In the genomic region with DNA sequence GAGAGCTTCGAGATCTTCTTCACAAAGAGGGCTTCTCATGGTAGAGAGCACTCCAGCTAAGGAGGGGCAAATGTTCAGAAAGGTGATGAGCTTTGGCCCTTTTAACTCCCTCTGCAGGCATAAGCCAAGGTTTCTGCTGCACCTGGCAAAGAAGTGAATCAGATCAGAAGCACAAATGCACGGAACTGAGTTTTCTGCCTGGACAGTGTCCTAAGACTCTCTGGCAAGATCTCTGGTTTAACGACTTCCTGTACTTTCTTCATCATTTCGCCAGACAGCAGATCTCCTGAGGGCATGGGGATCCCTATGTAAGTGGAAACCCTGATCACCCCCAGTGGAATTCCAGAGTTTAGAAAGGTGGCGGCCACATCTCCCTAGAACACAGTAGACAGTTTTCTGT, we compare ENCODE assay signal across 24 cellular contexts. TPM values are rescaled to one million over a fixed set of nuclear protein-coding genes. Genes with fewer than 3 reads are reported as not detected.
DNase-seq lines count a peak whose midpoint lies in the region; ATAC-seq and TF ChIP-seq lines count a peak whose summit lies in the region.
"Had no signal": no experiment of that assay in that cellular context is flagged by ENCODE, and none has a peak within 500 bp of the region (broad histone marks: within the 10 kb centered on the region; RNA-seq: fewer than 3 reads in every experiment).

No MANE protein-coding gene starts in this region.

- DNase-seq in Caco-2, result peak in 1 of 2 experiments; percentile 53
- DNase-seq in LNCaP clone FGC (ENCODE audit: low read depth), result peak; percentile 46
- DNase-seq in body of pancreas, result no peak
- no peak for DNase-seq in nephron progenitor cell
- no peak for DNase-seq in activated naive CD4-positive, alpha-beta T cell treated with anti-CD3 and anti-CD28 coated beads, Interleukin-2, amount 10 ng/mL, durations not matched to agents 7 days and 5 days
- DNase-seq in midbrain (lab: John Stamatoyannopoulos, UW), result no peak
- no peak for DNase-seq in activated CD8-positive, alpha-beta memory T cell treated with anti-CD3 and anti-CD28 coated beads, Interleukin-2, amount 50 U/mL, for 48 hours
- DNase-seq: activated CD4-positive, alpha-beta T cell treated with anti-CD3 and anti-CD28 coated beads, Interleukin-2, amount 50 U/mL, for 48 hours; activated naive CD4-positive, alpha-beta T cell; activated T-cell treated with anti-CD3 and anti-CD28 coated beads for 4 hours; BE2C; cerebellar nuclear complex; effector CD8-positive, alpha-beta T cell; esophagus squamous epithelium; IMR-90; NCI-H187; nucleus accumbens; stimulated activated naive CD4-positive, alpha-beta T cell; tibial artery had no signal

- H3K4me1 ChIP-seq in Caco-2 (peaks cover 58% of the 10 kb centered on the region), body of pancreas (peaks cover 64% of the 10 kb centered on the region)
- H3K4me1 ChIP-seq: BE2C had no signal

- no peaks in the 10 kb centered on the region for H3K27me3 Mint-ChIP-seq in Caco-2 (ENCODE audit: insufficient read depth, unreplicated experiment)
- H3K27me3 Mint-ChIP-seq in nephron progenitor cell (ENCODE audit: low read depth, poor library complexity), result no peaks in the 10 kb centered on the region
- H3K27me3 Mint-ChIP-seq in activated naive CD4-positive, alpha-beta T cell treated with anti-CD3 and anti-CD28 coated beads, Interleukin-2, amount 10 ng/mL, durations not matched to agents 7 days and 5 days, result peaks cover 15% of the 10 kb centered on the region

- no peaks in the 10 kb centered on the region for H3K36me3 ChIP-seq in Caco-2 (ENCODE audit: control insufficient read depth, insufficient read depth, low read length)
- H3K36me3 ChIP-seq in body of pancreas (replicated peaks in 1 of 2; ENCODE audit: insufficient read depth in 1 of 2, low read depth in 2 of 2), result no peaks in the 10 kb centered on the region
- H3K36me3 ChIP-seq: ascending aorta, BE2C, esophagus squamous epithelium, tibial artery had no signal

- no peak for TF ChIP-seq CTCF in Caco-2 (IDR thresholded peaks at IDR 0.05; ENCODE audit: insufficient read depth in 1 of 2, low read depth in 1 of 2, low read length in 1 of 2, severe bottlenecking in 1 of 2, unreplicated experiment in 1 of 2)
- no peak for TF ChIP-seq CTCF in LNCaP clone FGC (IDR thresholded peaks at IDR 0.05; ENCODE audit: control insufficient read depth, extremely low read depth, insufficient read depth)
- TF ChIP-seq CTCF in body of pancreas (IDR thresholded peaks at IDR 0.05), result no peak
- TF ChIP-seq CTCF in nephron progenitor cell (IDR thresholded peaks at IDR 0.05), result no peak

- peaks cover 8% of the 10 kb centered on the region for H3K36me3 Mint-ChIP-seq in Caco-2 (ENCODE audit: insufficient read depth, unreplicated experiment)
- H3K36me3 Mint-ChIP-seq in nephron progenitor cell (ENCODE audit: low read depth), result peaks cover 6% of the 10 kb centered on the region
- H3K36me3 Mint-ChIP-seq in activated naive CD4-positive, alpha-beta T cell treated with anti-CD3 and anti-CD28 coated beads, Interleukin-2, amount 10 ng/mL, durations not matched to agents 7 days and 5 days, result peaks cover 1% of the 10 kb centered on the region

- H3K27ac ChIP-seq in body of pancreas, result peak overlapping the region; percentile 1 to 78 (median 74)
- H3K27ac ChIP-seq: esophagus squamous epithelium had no signal

- intact Hi-C loops in Caco-2 (cut with micrococcal nuclease; ENCODE audit: unreplicated experiment) (loop anchor here (1.0 kb wide), 4 partner anchors 25 to 52 kb away; no protein-coding TSS in a partner anchor), body of pancreas (cut with DNase I) (no loop called here)

- H3K4me1 Mint-ChIP-seq in Caco-2 (ENCODE audit: low read depth, unreplicated experiment), result peaks cover 57% of the 10 kb centered on the region
- peaks cover 20% of the 10 kb centered on the region for H3K4me1 Mint-ChIP-seq in nephron progenitor cell
- H3K4me1 Mint-ChIP-seq in activated naive CD4-positive, alpha-beta T cell treated with anti-CD3 and anti-CD28 coated beads, Interleukin-2, amount 10 ng/mL, durations not matched to agents 7 days and 5 days, result no peaks in the 10 kb centered on the region

- CTCF ChIA-PET in Caco-2 (lab: Charles Lee), result interaction anchor here (0.9 to 3.7 kb wide), 6 partner anchors 20 to 111 kb away, joined by 3 to 31 read pairs (median 6); no protein-coding TSS in a partner anchor
- CTCF ChIA-PET in activated naive CD4-positive, alpha-beta T cell treated with anti-CD3 and anti-CD28 coated beads, Interleukin-2, amount 10 ng/mL, durations not matched to agents 7 days and 5 days (lab: Charles Lee), result no interaction called here

- H3K9me3 Mint-ChIP-seq in Caco-2 (ENCODE audit: unreplicated experiment), result peaks cover 11% of the 10 kb centered on the region
- H3K9me3 Mint-ChIP-seq in nephron progenitor cell, result peaks cover 19% of the 10 kb centered on the region
- H3K9me3 Mint-ChIP-seq in activated naive CD4-positive, alpha-beta T cell treated with anti-CD3 and anti-CD28 coated beads, Interleukin-2, amount 10 ng/mL, durations not matched to agents 7 days and 5 days, result peaks cover 4% of the 10 kb centered on the region

- H3K4me3 Mint-ChIP-seq in Caco-2 (ENCODE audit: unreplicated experiment) (peak overlapping the region; percentile 39), nephron progenitor cell (no peak overlapping the region)
- no peak overlapping the region for H3K4me3 Mint-ChIP-seq in activated naive CD4-positive, alpha-beta T cell treated with anti-CD3 and anti-CD28 coated beads, Interleukin-2, amount 10 ng/mL, durations not matched to agents 7 days and 5 days
- H3K4me3 Mint-ChIP-seq: T-helper 1 cell treated with Interleukin-12 subunit alpha and Interleukin-12 subunit beta and Interleukin-4 antibody, amounts not matched to agents 30 μg/mL and 1 μg/mL, for 36 hours had no signal

- ATAC-seq in body of pancreas, result no peak
- ATAC-seq: HCT116 had no signal

- BruUV-seq in Caco-2 (replicated peaks; lab: Mats Ljungman, UMichigan), result TSS peak; percentile 72

- H3K27me3 ChIP-seq in Caco-2 (replicated peaks; ENCODE audit: control insufficient read depth, insufficient read depth, low read length), result no peaks in the 10 kb centered on the region
- no peaks in the 10 kb centered on the region for H3K27me3 ChIP-seq in body of pancreas
- H3K27me3 ChIP-seq: ascending aorta, esophagus squamous epithelium, tibial artery had no signal

- no peak for TF ChIP-seq POLR2A in body of pancreas (IDR thresholded peaks at IDR 0.05)

- H3K4me3 ChIP-seq in Caco-2 (ENCODE audit: low read depth, low read length) (no peak overlapping the region), LNCaP clone FGC (ENCODE audit: low read depth, low read length) (no peak overlapping the region), body of pancreas (no peak overlapping the region)
- H3K4me3 ChIP-seq: ascending aorta, esophagus squamous epithelium, tibial artery had no signal

- peak overlapping the region; percentile 86 for H3K27ac Mint-ChIP-seq in Caco-2 (ENCODE audit: unreplicated experiment)
- H3K27ac Mint-ChIP-seq in nephron progenitor cell, result peak overlapping the region; percentile 6
- no peak overlapping the region for H3K27ac Mint-ChIP-seq in activated naive CD4-positive, alpha-beta T cell treated with anti-CD3 and anti-CD28 coated beads, Interleukin-2, amount 10 ng/mL, durations not matched to agents 7 days and 5 days
- H3K27ac Mint-ChIP-seq: T-helper 1 cell treated with Interleukin-12 subunit alpha and Interleukin-12 subunit beta and Interleukin-4 antibody, amounts not matched to agents 30 μg/mL and 1 μg/mL, for 36 hours had no signal

- 46% methylated on average over 5 of the region's 5 CpGs for WGBS in body of pancreas, 2 donors

- POLR2A ChIA-PET in Caco-2 (lab: Charles Lee), result interaction anchor here (1.4 kb wide), 1 partner anchor 25 kb away, joined by 12 read pairs; no protein-coding TSS in a partner anchor

- no peaks in the 10 kb centered on the region for H3K9me3 ChIP-seq in Caco-2
- H3K9me3 ChIP-seq in body of pancreas, result no peaks in the 10 kb centered on the region
- H3K9me3 ChIP-seq: ascending aorta, BE2C, esophagus squamous epithelium, tibial artery had no signal

RNA-seq across cellular contexts. Expression of gene POU2AF3, which starts 37.2 kb away (rescaled TPM):
- total RNA-seq in Caco-2 (2022), result 7.0 and 8.6 TPM in 2 replicates
- total RNA-seq in body of pancreas, result 10 to 100 TPM in 1 of 2 donors, 1 to 10 TPM in 1; 1.0 to 10.9 TPM
- total RNA-seq: ascending aorta, IMR-90, lower leg skin had no signal

RNA-seq across cellular contexts. Expression of gene POU2AF1, which starts 43.5 kb away (rescaled TPM):
- total RNA-seq in Caco-2 (2022), result 1.1 and 2.7 TPM in 2 replicates
- 1 to 10 TPM in 1 of 2 donors, not detected in 1; 8.9 TPM for total RNA-seq in body of pancreas
- total RNA-seq: IMR-90, NCI-H460 had no signal
